ENCODE assay signal across 8 cellular contexts in the genomic region with DNA sequence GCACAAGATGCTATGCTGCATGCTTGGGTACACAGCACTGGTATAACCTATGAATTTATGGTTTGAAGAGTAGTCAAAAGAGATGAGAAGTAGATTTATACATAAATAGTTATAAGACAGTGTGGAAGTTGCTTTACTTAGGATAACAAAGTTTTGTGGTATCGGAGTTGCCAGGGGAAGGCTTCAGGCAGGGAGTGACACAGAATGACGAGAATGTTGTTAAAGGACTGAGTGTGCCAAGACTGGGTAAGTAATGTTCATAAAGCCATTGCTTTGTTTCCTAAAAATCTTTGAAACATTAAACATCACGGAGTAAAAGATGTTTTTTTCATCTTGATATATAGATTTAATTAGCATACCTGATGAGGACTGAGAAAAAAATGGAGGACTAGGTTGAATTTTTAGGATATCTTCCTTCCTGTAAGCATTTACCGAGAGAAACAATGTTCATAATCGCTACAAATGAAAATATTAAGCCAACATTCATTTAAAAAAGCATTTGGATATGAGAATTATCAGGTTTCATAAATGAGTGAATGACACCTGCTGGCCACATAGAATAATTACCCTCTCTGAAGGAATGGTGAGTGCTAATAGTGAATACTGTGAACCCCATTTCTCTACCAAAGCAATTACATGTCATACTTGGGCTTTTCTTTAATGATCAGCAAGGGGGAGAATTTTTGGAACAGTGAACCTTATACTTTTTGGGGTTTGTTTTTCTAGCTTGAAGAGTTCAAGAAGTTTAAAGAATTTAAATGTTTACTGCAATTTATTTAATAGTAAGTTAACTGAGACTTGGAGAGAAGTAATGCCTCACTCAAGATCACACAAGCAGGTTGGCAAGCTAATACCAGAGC. TPM values are rescaled to one million over a fixed set of nuclear protein-coding genes. Genes with fewer than 3 reads are reported as not detected.
DNase-seq lines count a peak whose midpoint lies in the region; ATAC-seq and TF ChIP-seq lines count a peak whose summit lies in the region.

No MANE protein-coding gene starts in this region.

- H3K27me3 Mint-ChIP-seq in stimulated activated naive CD8-positive, alpha-beta T cell treated with anti-CD3 and anti-CD28 coated beads, Interleukin-15, amount 100 ng/mL, for 72 hours = no peaks in the 10 kb centered on the region
- no peaks in the 10 kb centered on the region for H3K27me3 Mint-ChIP-seq in activated T-helper 1 cell treated with anti-CD3 and anti-CD28 coated beads, Interleukin-12 subunit alpha, Interleukin-12 subunit beta, Interleukin-2, Interleukin-4 antibody, amounts not matched to agents 30 ng/mL and 10 ng/mL and 1 ng/mL, durations not matched to agents 14 hours and 24 hours and 36 hours (ENCODE audit: insufficient read depth)

- no peak overlapping the region for H3K27ac ChIP-seq in SU-DHL-6 (ENCODE audit: low read depth, low read length)
- H3K27ac ChIP-seq in substantia nigra (ENCODE audit: low read depth, low read length, poor library complexity, severe bottlenecking) = no peak overlapping the region

- no peak for DNase-seq in stimulated activated naive CD8-positive, alpha-beta T cell treated with anti-CD3 and anti-CD28 coated beads, Interleukin-15, amount 100 ng/mL, for 72 hours
- DNase-seq in stimulated activated naive CD8-positive, alpha-beta T cell treated with anti-CD3 and anti-CD28 coated beads, Interleukin-15, Interleukin-2, amounts not matched to agents 100 U/mL and 50 U/mL, for 24 hours = no peak
- DNase-seq in glomerular visceral epithelial cell (ENCODE audit: extremely low spot score) = peak; percentile 53
- DNase-seq in stromal cell of bone marrow (ENCODE audit: low read depth) = peak; percentile 54
- no peak for DNase-seq in substantia nigra (lab: John Stamatoyannopoulos, UW)
- no peak for DNase-seq in activated T-helper 1 cell treated with anti-CD3 and anti-CD28 coated beads, Interleukin-12 subunit alpha, Interleukin-12 subunit beta, Interleukin-2, Interleukin-4 antibody, amounts not matched to agents 30 ng/mL and 10 ng/mL and 1 ng/mL, durations not matched to agents 14 hours and 24 hours and 36 hours (ENCODE audit: low spot score)

- H3K4me3 ChIP-seq in SU-DHL-6 (ENCODE audit: insufficient read depth, low read length, poor library complexity, severe bottlenecking) = no peak overlapping the region

- H3K36me3 Mint-ChIP-seq in activated T-helper 1 cell treated with anti-CD3 and anti-CD28 coated beads, Interleukin-12 subunit alpha, Interleukin-12 subunit beta, Interleukin-2, Interleukin-4 antibody, amounts not matched to agents 30 ng/mL and 10 ng/mL and 1 ng/mL, durations not matched to agents 14 hours and 24 hours and 36 hours (ENCODE audit: low read depth) = no peaks in the 10 kb centered on the region

- H3K4me1 Mint-ChIP-seq in stimulated activated naive CD8-positive, alpha-beta T cell treated with anti-CD3 and anti-CD28 coated beads, Interleukin-15, amount 100 ng/mL, for 72 hours = peaks cover 6% of the 10 kb centered on the region
- no peaks in the 10 kb centered on the region for H3K4me1 Mint-ChIP-seq in activated T-helper 1 cell treated with anti-CD3 and anti-CD28 coated beads, Interleukin-12 subunit alpha, Interleukin-12 subunit beta, Interleukin-2, Interleukin-4 antibody, amounts not matched to agents 30 ng/mL and 10 ng/mL and 1 ng/mL, durations not matched to agents 14 hours and 24 hours and 36 hours (ENCODE audit: low read depth)

- H3K27me3 ChIP-seq in SU-DHL-6 (ENCODE audit: low read length) = no peaks in the 10 kb centered on the region

- H3K79me2 ChIP-seq in SU-DHL-6 (ENCODE audit: insufficient read depth, low read length) = no peaks in the 10 kb centered on the region

- intact Hi-C loops in activated T-helper 1 cell treated with anti-CD3 and anti-CD28 coated beads, Interleukin-12 subunit alpha, Interleukin-12 subunit beta, Interleukin-2, Interleukin-4 antibody, amounts not matched to agents 30 ng/mL and 10 ng/mL and 1 ng/mL, durations not matched to agents 14 hours and 24 hours and 36 hours (cut with micrococcal nuclease) = loop anchor here (5.0 to 10.0 kb wide), 3 partner anchors 329 to 1684 kb away; partner anchors contain the start of gene GPR88

- H3K4me3 Mint-ChIP-seq in stimulated activated naive CD8-positive, alpha-beta T cell treated with anti-CD3 and anti-CD28 coated beads, Interleukin-15, amount 100 ng/mL, for 72 hours = no peak overlapping the region
- H3K4me3 Mint-ChIP-seq in activated T-helper 1 cell treated with anti-CD3 and anti-CD28 coated beads, Interleukin-12 subunit alpha, Interleukin-12 subunit beta, Interleukin-2, Interleukin-4 antibody, amounts not matched to agents 30 ng/mL and 10 ng/mL and 1 ng/mL, durations not matched to agents 14 hours and 24 hours and 36 hours = no peak overlapping the region

- no peak overlapping the region for H3K27ac Mint-ChIP-seq in stimulated activated naive CD8-positive, alpha-beta T cell treated with anti-CD3 and anti-CD28 coated beads, Interleukin-15, amount 100 ng/mL, for 72 hours
- no peak overlapping the region for H3K27ac Mint-ChIP-seq in activated T-helper 1 cell treated with anti-CD3 and anti-CD28 coated beads, Interleukin-12 subunit alpha, Interleukin-12 subunit beta, Interleukin-2, Interleukin-4 antibody, amounts not matched to agents 30 ng/mL and 10 ng/mL and 1 ng/mL, durations not matched to agents 14 hours and 24 hours and 36 hours

- no peaks in the 10 kb centered on the region for H3K36me3 ChIP-seq in SU-DHL-6 (ENCODE audit: low read length)

- no peaks in the 10 kb centered on the region for H3K9me3 ChIP-seq in SU-DHL-6 (ENCODE audit: insufficient read depth, low read length)

- ATAC-seq in stimulated activated naive CD8-positive, alpha-beta T cell treated with anti-CD3 and anti-CD28 coated beads, Interleukin-15, amount 100 ng/mL, for 72 hours = peak; percentile 58
- no peak for ATAC-seq in stimulated activated naive CD8-positive, alpha-beta T cell treated with anti-CD3 and anti-CD28 coated beads, Interleukin-15, Interleukin-2, amounts not matched to agents 100 U/mL and 50 U/mL, for 24 hours
- ATAC-seq in HG03442 (IDR thresholded peaks at IDR 0.05; ENCODE audit: unreplicated experiment) = peak; percentile 67

- H3F3A ChIP-seq in SU-DHL-6 (ENCODE audit: insufficient read depth) = no peaks in the 10 kb centered on the region

- H3K4me2 ChIP-seq in SU-DHL-6 (ENCODE audit: low read depth, low read length, poor library complexity, severe bottlenecking) = no peak overlapping the region

- H2AFZ ChIP-seq in SU-DHL-6 (ENCODE audit: low read depth, low read length, severe bottlenecking) = no peak overlapping the region

- no peaks in the 10 kb centered on the region for H3K9me3 Mint-ChIP-seq in stimulated activated naive CD8-positive, alpha-beta T cell treated with anti-CD3 and anti-CD28 coated beads, Interleukin-15, amount 100 ng/mL, for 72 hours
- H3K9me3 Mint-ChIP-seq in activated T-helper 1 cell treated with anti-CD3 and anti-CD28 coated beads, Interleukin-12 subunit alpha, Interleukin-12 subunit beta, Interleukin-2, Interleukin-4 antibody, amounts not matched to agents 30 ng/mL and 10 ng/mL and 1 ng/mL, durations not matched to agents 14 hours and 24 hours and 36 hours = no peaks in the 10 kb centered on the region

- no peaks in the 10 kb centered on the region for H4K20me1 ChIP-seq in SU-DHL-6 (ENCODE audit: low read depth, low read length)

- H3K9ac ChIP-seq in SU-DHL-6 (ENCODE audit: low read length) = no peak overlapping the region

- TF ChIP-seq CTCF in SU-DHL-6 (IDR thresholded peaks at IDR 0.05; ENCODE audit: insufficient read depth, low read length, poor library complexity, severe bottlenecking) = peak; percentile 46

- no peaks in the 10 kb centered on the region for H3K9me2 ChIP-seq in SU-DHL-6 (replicated peaks; ENCODE audit: insufficient read depth, low read length)

RNA-seq across cellular contexts. Expression of gene EXTL2, which starts 28.4 kb away (rescaled TPM):
- 2.6 and 2.7 TPM in 2 replicates for total RNA-seq in activated T-helper 1 cell treated with anti-CD3 and anti-CD28 coated beads, Interleukin-12 subunit alpha, Interleukin-12 subunit beta, Interleukin-2, Interleukin-4 antibody, amounts not matched to agents 30 ng/mL and 10 ng/mL and 1 ng/mL, durations not matched to agents 14 hours and 24 hours and 36 hours

RNA-seq across cellular contexts. Expression of gene SLC30A7, which starts 29.6 kb away (rescaled TPM):
- total RNA-seq in activated T-helper 1 cell treated with anti-CD3 and anti-CD28 coated beads, Interleukin-12 subunit alpha, Interleukin-12 subunit beta, Interleukin-2, Interleukin-4 antibody, amounts not matched to agents 30 ng/mL and 10 ng/mL and 1 ng/mL, durations not matched to agents 14 hours and 24 hours and 36 hours = 42.6 and 51.2 TPM in 2 replicates

Comparison
In these comparisons a context has a peak if more than half of its experiments do, and no peak if none do; other contexts are left out.
1. DNase-seq: peak in glomerular visceral epithelial cell (single experiment) and stromal cell of bone marrow (single experiment); none in stimulated activated naive CD8-positive, alpha-beta T cell treated with anti-CD3 and anti-CD28 coated beads, Interleukin-15, amount 100 ng/mL, for 72 hours (0 of 2), stimulated activated naive CD8-positive, alpha-beta T cell treated with anti-CD3 and anti-CD28 coated beads, Interleukin-15, Interleukin-2, amounts not matched to agents 100 U/mL and 50 U/mL, for 24 hours (single experiment), substantia nigra (0 of 49) and activated T-helper 1 cell treated with anti-CD3 and anti-CD28 coated beads, Interleukin-12 subunit alpha, Interleukin-12 subunit beta, Interleukin-2, Interleukin-4 antibody, amounts not matched to agents 30 ng/mL and 10 ng/mL and 1 ng/mL, durations not matched to agents 14 hours and 24 hours and 36 hours (single experiment).